8 cellular contexts compared by ENCODE assay signal in genomic region chr12:62259993-62260732, GRCh38. TPM values are rescaled to one million over a fixed set of nuclear protein-coding genes. Genes with fewer than 3 reads are reported as not detected.
DNase-seq lines count a peak whose midpoint lies in the region; ATAC-seq and TF ChIP-seq lines count a peak whose summit lies in the region.

TSS of gene USP15 (plus strand) at chr12:62260404. CDS start at chr12:62260415, 11 bp downstream.

- H2AFZ ChIP-seq in PC-3 (ENCODE audit: low read length), result peak within 1 kb of the TSS; percentile 91

- H3K27ac Mint-ChIP-seq in IgD-negative memory B cell, result peak within 1 kb of the TSS; percentile 95 to 99 (median 99)

- peak; percentile 72 for ATAC-seq in GM21529 (IDR thresholded peaks at IDR 0.05; ENCODE audit: unreplicated experiment)
- peak; percentile 86 for ATAC-seq in PC-3
- peak; percentile 77 to 78 for ATAC-seq in activated T-cell treated with anti-CD3 and anti-CD28 coated beads, Interleukin-2, amount 50 U/mL, for 4 hours

- TF ChIP-seq CTCF in PC-3 (conservative IDR thresholded peaks at IDR 0.05; ENCODE audit: low read depth, low read length), result peak; percentile 64

- H3K36me3 ChIP-seq in PC-3 (ENCODE audit: low read depth, low read length) (no peaks in the 10 kb centered on the region), esophagus (ENCODE audit: control insufficient read depth in 2 of 2, insufficient read depth in 2 of 2, low read length in 1 of 2) (no peaks in the 10 kb centered on the region), muscle layer of colon (ENCODE audit: insufficient read depth, low read length) (no peaks in the 10 kb centered on the region)

- H3K79me2 ChIP-seq in PC-3 (ENCODE audit: low read length), result peaks cover 50% of the 10 kb centered on the region

- H3K9me3 Mint-ChIP-seq in IgD-negative memory B cell, result no peaks in the 10 kb centered on the region
- no peaks in the 10 kb centered on the region for H3K9me3 Mint-ChIP-seq in activated T-cell treated with anti-CD3 and anti-CD28 coated beads, Interleukin-2, amount 50 U/mL, for 4 hours

- no peaks in the 10 kb centered on the region for H3K27me3 Mint-ChIP-seq in IgD-negative memory B cell
- no peaks in the 10 kb centered on the region for H3K27me3 Mint-ChIP-seq in activated T-cell treated with anti-CD3 and anti-CD28 coated beads, Interleukin-2, amount 50 U/mL, for 4 hours (ENCODE audit: low read depth)

- H3K27me3 ChIP-seq in PC-3 (ENCODE audit: low read length) (no peaks in the 10 kb centered on the region), esophagus (ENCODE audit: control insufficient read depth in 1 of 2, insufficient read depth in 2 of 2, low read length in 2 of 2) (no peaks in the 10 kb centered on the region), muscle layer of colon (ENCODE audit: control insufficient read depth in 1 of 2, insufficient read depth in 2 of 2, low read length in 2 of 2) (no peaks in the 10 kb centered on the region)

- H3K4me1 Mint-ChIP-seq in IgD-negative memory B cell, result peaks cover 25 to 33% (median 28%) of the 10 kb centered on the region in 3 donors
- H3K4me1 Mint-ChIP-seq in activated T-cell treated with anti-CD3 and anti-CD28 coated beads, Interleukin-2, amount 50 U/mL, for 4 hours (ENCODE audit: low read depth), result peaks cover 60% of the 10 kb centered on the region

- peaks cover 23% of the 10 kb centered on the region for H3K4me1 ChIP-seq in PC-3 (ENCODE audit: insufficient read depth, low read length)
- peaks cover 0 to 3% of the 10 kb centered on the region in 2 donors for H3K4me1 ChIP-seq in esophagus (ENCODE audit: control insufficient read depth in 2 of 2, insufficient read depth in 2 of 2, low read length in 1 of 2)
- H3K4me1 ChIP-seq in muscle layer of colon (ENCODE audit: insufficient read depth, low read length), result peaks cover 35% of the 10 kb centered on the region

- BruUV-seq in PC-3 (replicated peaks; lab: Mats Ljungman, UMichigan), result no TSS peak

- POLR2A ChIA-PET in PC-3 (lab: Charles Lee; ENCODE audit: unreplicated experiment), result no interaction called here

- H3K9me3 ChIP-seq in PC-3 (ENCODE audit: low read length) (no peaks in the 10 kb centered on the region), esophagus (ENCODE audit: control insufficient read depth in 2 of 2, insufficient read depth in 1 of 2, low read depth in 1 of 2, low read length in 1 of 2) (no peaks in the 10 kb centered on the region), muscle layer of colon (ENCODE audit: low read length) (no peaks in the 10 kb centered on the region)

- peaks cover 28% of the 10 kb centered on the region for H4K20me1 ChIP-seq in PC-3 (ENCODE audit: low read length)

- H3F3A ChIP-seq in PC-3 (ENCODE audit: low read length, unreplicated experiment), result no peaks in the 10 kb centered on the region

- H3K36me3 Mint-ChIP-seq in IgD-negative memory B cell, result peaks cover 2% of the 10 kb centered on the region
- peaks cover 13% of the 10 kb centered on the region for H3K36me3 Mint-ChIP-seq in activated T-cell treated with anti-CD3 and anti-CD28 coated beads, Interleukin-2, amount 50 U/mL, for 4 hours (ENCODE audit: insufficient read depth)

- intact Hi-C loops in PC-3 (cut with micrococcal nuclease), result loop anchor here (2.0 to 5.0 kb wide), 3 partner anchors 52 to 175 kb away; no protein-coding TSS in a partner anchor

- H3K4me3 Mint-ChIP-seq in IgD-negative memory B cell, result peak within 1 kb of the TSS; percentile 95 to 99 (median 98)
- peak within 1 kb of the TSS; percentile 100 for H3K4me3 Mint-ChIP-seq in activated T-cell treated with anti-CD3 and anti-CD28 coated beads, Interleukin-2, amount 50 U/mL, for 4 hours

- peak within 1 kb of the TSS; percentile 92 for H3K9ac ChIP-seq in PC-3 (ENCODE audit: low read length)
- peak within 1 kb of the TSS; percentile 97 for H3K9ac ChIP-seq in muscle layer of colon (ENCODE audit: low read length)

- H3K4me2 ChIP-seq in PC-3 (ENCODE audit: low read length), result peak within 1 kb of the TSS; percentile 83

- H3K27ac ChIP-seq in PC-3 (ENCODE audit: low read length), result peak within 1 kb of the TSS; percentile 77
- H3K27ac ChIP-seq in esophagus (ENCODE audit: low read depth in 2 of 2, low read length in 1 of 2), result peak within 1 kb of the TSS; percentile 93 to 94
- H3K27ac ChIP-seq in muscle layer of colon (ENCODE audit: low read depth, low read length), result peak within 1 kb of the TSS; percentile 95

- DNase-seq in DMS153 treated with DMSO at 0.1 percent for 48 hours (lab: John Stamatoyannopoulos, UW; ENCODE audit: unreplicated experiment) (peak; percentile 83), PC-3 (peak; percentile 95)
- DNase-seq in activated T-cell treated with anti-CD3 and anti-CD28 coated beads, Interleukin-2, amount 50 U/mL, for 4 hours, result peak; percentile 96
- peak; percentile 85 for DNase-seq in stimulated activated CD8-positive, alpha-beta memory T cell treated with anti-CD3 and anti-CD28 coated beads, Interleukin-7, amount 100 ng/mL, for 24 hours (ENCODE audit: low read depth)

- H3K4me3 ChIP-seq in PC-3 (ENCODE audit: low read length) (peak within 1 kb of the TSS; percentile 99), esophagus (ENCODE audit: low read depth in 1 of 2, low read length in 2 of 2) (peak within 1 kb of the TSS; percentile 82 to 99), muscle layer of colon (ENCODE audit: low read depth in 1 of 2, low read length in 2 of 2) (peak within 1 kb of the TSS; percentile 94 to 96)

- CTCF ChIA-PET in PC-3 (lab: Charles Lee), result interaction anchor here (0.7 to 0.9 kb wide), 2 partner anchors 174 to 599 kb away, joined by 3 read pairs; no protein-coding TSS in a partner anchor

- H3K9me2 ChIP-seq in PC-3 (replicated peaks; ENCODE audit: low read length), result no peaks in the 10 kb centered on the region

- 0% methylated on average over 60 to 61 of the region's 61 CpGs for WGBS in esophagus, 2 donors

RNA-seq across cellular contexts. Expression of gene USP15, which starts in this region (rescaled TPM):
- polyA plus RNA-seq in IgD-negative memory B cell, result 70.6 TPM
- total RNA-seq in PC-3 (2014; rRNA removed), result 39.3 and 46.1 TPM in 2 replicates
- 10 to 100 TPM; 82.0 to 98.2 (median 94.3) TPM for total RNA-seq in activated T-cell treated with anti-CD3 and anti-CD28 coated beads, Interleukin-2, amount 50 U/mL, for 4 hours
- 10 to 100 TPM; 33.9 to 64.6 TPM for polyA plus RNA-seq in esophagus

Comparison
In these comparisons a context has a peak if more than half of its experiments do, and no peak if none do; other contexts are left out.
1. Peak in every context shown above with its lines: DNase-seq, ATAC-seq, H3K4me3 ChIP-seq and H3K27ac ChIP-seq.